ENCODE assay signal across 1 cellular context in genomic region chr1:144551543-144552424, GRCh38.
TF ChIP-seq lines count a peak whose summit lies in the region.

No MANE protein-coding gene starts in this region.

TF ChIP-seq in WTC11, 78 proteins besides CTCF, POLR2A, EP300 and RAD21 (continued from another document):
- TF ChIP-seq, protein P1, sequence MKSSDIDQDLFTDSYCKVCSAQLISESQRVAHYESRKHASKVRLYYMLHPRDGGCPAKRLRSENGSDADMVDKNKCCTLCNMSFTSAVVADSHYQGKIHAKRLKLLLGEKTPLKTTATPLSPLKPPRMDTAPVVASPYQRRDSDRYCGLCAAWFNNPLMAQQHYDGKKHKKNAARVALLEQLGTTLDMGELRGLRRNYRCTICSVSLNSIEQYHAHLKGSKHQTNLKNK (CRISPR knock-in tag; IDR thresholded peaks at IDR 0.05), result peak; percentile 94
- TF ChIP-seq, protein P2, sequence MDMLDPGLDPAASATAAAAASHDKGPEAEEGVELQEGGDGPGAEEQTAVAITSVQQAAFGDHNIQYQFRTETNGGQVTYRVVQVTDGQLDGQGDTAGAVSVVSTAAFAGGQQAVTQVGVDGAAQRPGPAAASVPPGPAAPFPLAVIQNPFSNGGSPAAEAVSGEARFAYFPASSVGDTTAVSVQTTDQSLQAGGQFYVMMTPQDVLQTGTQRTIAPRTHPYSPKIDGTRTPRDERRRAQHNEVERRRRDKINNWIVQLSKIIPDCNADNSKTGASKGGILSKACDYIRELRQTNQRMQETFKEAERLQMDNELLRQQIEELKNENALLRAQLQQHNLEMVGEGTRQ (CRISPR knock-in tag; IDR thresholded peaks at IDR 0.05), result peak; percentile 55
- TF ChIP-seq, protein P3, sequence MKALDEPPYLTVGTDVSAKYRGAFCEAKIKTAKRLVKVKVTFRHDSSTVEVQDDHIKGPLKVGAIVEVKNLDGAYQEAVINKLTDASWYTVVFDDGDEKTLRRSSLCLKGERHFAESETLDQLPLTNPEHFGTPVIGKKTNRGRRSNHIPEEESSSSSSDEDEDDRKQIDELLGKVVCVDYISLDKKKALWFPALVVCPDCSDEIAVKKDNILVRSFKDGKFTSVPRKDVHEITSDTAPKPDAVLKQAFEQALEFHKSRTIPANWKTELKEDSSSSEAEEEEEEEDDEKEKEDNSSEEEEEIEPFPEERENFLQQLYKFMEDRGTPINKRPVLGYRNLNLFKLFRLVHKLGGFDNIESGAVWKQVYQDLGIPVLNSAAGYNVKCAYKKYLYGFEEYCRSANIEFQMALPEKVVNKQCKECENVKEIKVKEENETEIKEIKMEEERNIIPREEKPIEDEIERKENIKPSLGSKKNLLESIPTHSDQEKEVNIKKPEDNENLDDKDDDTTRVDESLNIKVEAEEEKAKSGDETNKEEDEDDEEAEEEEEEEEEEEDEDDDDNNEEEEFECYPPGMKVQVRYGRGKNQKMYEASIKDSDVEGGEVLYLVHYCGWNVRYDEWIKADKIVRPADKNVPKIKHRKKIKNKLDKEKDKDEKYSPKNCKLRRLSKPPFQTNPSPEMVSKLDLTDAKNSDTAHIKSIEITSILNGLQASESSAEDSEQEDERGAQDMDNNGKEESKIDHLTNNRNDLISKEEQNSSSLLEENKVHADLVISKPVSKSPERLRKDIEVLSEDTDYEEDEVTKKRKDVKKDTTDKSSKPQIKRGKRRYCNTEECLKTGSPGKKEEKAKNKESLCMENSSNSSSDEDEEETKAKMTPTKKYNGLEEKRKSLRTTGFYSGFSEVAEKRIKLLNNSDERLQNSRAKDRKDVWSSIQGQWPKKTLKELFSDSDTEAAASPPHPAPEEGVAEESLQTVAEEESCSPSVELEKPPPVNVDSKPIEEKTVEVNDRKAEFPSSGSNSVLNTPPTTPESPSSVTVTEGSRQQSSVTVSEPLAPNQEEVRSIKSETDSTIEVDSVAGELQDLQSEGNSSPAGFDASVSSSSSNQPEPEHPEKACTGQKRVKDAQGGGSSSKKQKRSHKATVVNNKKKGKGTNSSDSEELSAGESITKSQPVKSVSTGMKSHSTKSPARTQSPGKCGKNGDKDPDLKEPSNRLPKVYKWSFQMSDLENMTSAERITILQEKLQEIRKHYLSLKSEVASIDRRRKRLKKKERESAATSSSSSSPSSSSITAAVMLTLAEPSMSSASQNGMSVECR (CRISPR knock-in tag; IDR thresholded peaks at IDR 0.05; ENCODE audit: borderline replicate concordance), result no peak; the same call in none of the 2 replicates
- TF ChIP-seq RELA (CRISPR knock-in tag; IDR thresholded peaks at IDR 0.05; ENCODE audit: borderline replicate concordance) (no peak), ATF3 (CRISPR knock-in tag; conservative IDR thresholded peaks at IDR 0.05) (no peak), NFE2L1 (CRISPR knock-in tag; IDR thresholded peaks at IDR 0.05) (peak; percentile 60; the same call in 1 of the 2 replicates), ZNF512 (CRISPR knock-in tag; IDR thresholded peaks at IDR 0.05; ENCODE audit: borderline replicate concordance) (no peak), SP1 (CRISPR knock-in tag; conservative IDR thresholded peaks at IDR 0.05) (peak; percentile 64; the same call in 1 of the 2 replicates), ZNF671 (CRISPR knock-in tag; IDR thresholded peaks at IDR 0.05) (peak; percentile 95), RORB (CRISPR knock-in tag; IDR thresholded peaks at IDR 0.05) (no peak), GTF2I (CRISPR knock-in tag; conservative IDR thresholded peaks at IDR 0.05) (no peak), ESRRA (CRISPR knock-in tag; IDR thresholded peaks at IDR 0.05; ENCODE audit: borderline replicate concordance) (no peak), ZNF263 (CRISPR knock-in tag; IDR thresholded peaks at IDR 0.05; ENCODE audit: low read depth) (no peak), TEAD1 (CRISPR knock-in tag; IDR thresholded peaks at IDR 0.05) (peak; percentile 40; the same call in 1 of the 2 replicates), TP53 (CRISPR knock-in tag; IDR thresholded peaks at IDR 0.05) (no peak), STAT6 (CRISPR knock-in tag; conservative IDR thresholded peaks at IDR 0.05; ENCODE audit: low read depth) (no peak), GRHL2 (CRISPR knock-in tag; IDR thresholded peaks at IDR 0.05; ENCODE audit: insufficient replicate concordance, severe bottlenecking) (no peak), ERG (CRISPR knock-in tag; IDR thresholded peaks at IDR 0.05) (peak; percentile 97), E2F4 (CRISPR knock-in tag; IDR thresholded peaks at IDR 0.05; ENCODE audit: borderline replicate concordance, low read depth) (no peak), USF1 (CRISPR knock-in tag; IDR thresholded peaks at IDR 0.05) (peak; percentile 48; the same call in 1 of the 2 replicates), GABPB1 (CRISPR knock-in tag; IDR thresholded peaks at IDR 0.05) (0 out of 2 replicates have a peak, but pooled peaks have one; percentile 14), ZNF425 (CRISPR knock-in tag; conservative IDR thresholded peaks at IDR 0.05) (peak; percentile 92), KAT7 (CRISPR knock-in tag; IDR thresholded peaks at IDR 0.05; ENCODE audit: borderline replicate concordance) (no peak), ETV6 (CRISPR knock-in tag; IDR thresholded peaks at IDR 0.05) (peak; percentile 36; the same call in 1 of the 2 replicates), IRF2 (CRISPR knock-in tag; IDR thresholded peaks at IDR 0.05; ENCODE audit: borderline replicate concordance, low read depth) (no peak), CREM (CRISPR knock-in tag; IDR thresholded peaks at IDR 0.05) (peak; percentile 75)
- TF ChIP-seq, protein P4, sequence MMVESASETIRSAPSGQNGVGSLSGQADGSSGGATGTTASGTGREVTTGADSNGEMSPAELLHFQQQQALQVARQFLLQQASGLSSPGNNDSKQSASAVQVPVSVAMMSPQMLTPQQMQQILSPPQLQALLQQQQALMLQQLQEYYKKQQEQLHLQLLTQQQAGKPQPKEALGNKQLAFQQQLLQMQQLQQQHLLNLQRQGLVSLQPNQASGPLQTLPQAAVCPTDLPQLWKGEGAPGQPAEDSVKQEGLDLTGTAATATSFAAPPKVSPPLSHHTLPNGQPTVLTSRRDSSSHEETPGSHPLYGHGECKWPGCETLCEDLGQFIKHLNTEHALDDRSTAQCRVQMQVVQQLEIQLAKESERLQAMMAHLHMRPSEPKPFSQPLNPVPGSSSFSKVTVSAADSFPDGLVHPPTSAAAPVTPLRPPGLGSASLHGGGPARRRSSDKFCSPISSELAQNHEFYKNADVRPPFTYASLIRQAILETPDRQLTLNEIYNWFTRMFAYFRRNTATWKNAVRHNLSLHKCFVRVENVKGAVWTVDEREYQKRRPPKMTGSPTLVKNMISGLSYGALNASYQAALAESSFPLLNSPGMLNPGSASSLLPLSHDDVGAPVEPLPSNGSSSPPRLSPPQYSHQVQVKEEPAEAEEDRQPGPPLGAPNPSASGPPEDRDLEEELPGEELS (CRISPR knock-in tag; IDR thresholded peaks at IDR 0.05), result no peak
- TF ChIP-seq, protein P5, sequence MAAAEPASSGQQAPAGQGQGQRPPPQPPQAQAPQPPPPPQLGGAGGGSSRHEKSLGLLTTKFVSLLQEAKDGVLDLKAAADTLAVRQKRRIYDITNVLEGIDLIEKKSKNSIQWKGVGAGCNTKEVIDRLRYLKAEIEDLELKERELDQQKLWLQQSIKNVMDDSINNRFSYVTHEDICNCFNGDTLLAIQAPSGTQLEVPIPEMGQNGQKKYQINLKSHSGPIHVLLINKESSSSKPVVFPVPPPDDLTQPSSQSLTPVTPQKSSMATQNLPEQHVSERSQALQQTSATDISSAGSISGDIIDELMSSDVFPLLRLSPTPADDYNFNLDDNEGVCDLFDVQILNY (CRISPR knock-in tag; IDR thresholded peaks at IDR 0.05), result peak; percentile 26; the same call in 1 of the 2 replicates
- TF ChIP-seq, protein P6, sequence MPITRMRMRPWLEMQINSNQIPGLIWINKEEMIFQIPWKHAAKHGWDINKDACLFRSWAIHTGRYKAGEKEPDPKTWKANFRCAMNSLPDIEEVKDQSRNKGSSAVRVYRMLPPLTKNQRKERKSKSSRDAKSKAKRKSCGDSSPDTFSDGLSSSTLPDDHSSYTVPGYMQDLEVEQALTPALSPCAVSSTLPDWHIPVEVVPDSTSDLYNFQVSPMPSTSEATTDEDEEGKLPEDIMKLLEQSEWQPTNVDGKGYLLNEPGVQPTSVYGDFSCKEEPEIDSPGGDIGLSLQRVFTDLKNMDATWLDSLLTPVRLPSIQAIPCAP (CRISPR knock-in tag; IDR thresholded peaks at IDR 0.05), result 0 out of 2 replicates have a peak, but pooled peaks have one; percentile 20
- TF ChIP-seq, protein P7, sequence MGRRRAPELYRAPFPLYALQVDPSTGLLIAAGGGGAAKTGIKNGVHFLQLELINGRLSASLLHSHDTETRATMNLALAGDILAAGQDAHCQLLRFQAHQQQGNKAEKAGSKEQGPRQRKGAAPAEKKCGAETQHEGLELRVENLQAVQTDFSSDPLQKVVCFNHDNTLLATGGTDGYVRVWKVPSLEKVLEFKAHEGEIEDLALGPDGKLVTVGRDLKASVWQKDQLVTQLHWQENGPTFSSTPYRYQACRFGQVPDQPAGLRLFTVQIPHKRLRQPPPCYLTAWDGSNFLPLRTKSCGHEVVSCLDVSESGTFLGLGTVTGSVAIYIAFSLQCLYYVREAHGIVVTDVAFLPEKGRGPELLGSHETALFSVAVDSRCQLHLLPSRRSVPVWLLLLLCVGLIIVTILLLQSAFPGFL (CRISPR knock-in tag; IDR thresholded peaks at IDR 0.05; ENCODE audit: borderline replicate concordance), result peak; percentile 77; the same call in 1 of the 2 replicates
TF ChIP-seq in WTC11: peak in this region for 33.
